ENCODE assay signal across 14 cellular contexts in genomic region chr11:29251738-29252137, GRCh38.
A peak's percentile ranks its signal among the peaks of the same experiment; 100 is the strongest.
DNase-seq lines count a peak whose midpoint lies in the region; ATAC-seq lines count a peak whose summit lies in the region.
"Had no signal": no experiment of that assay in that cellular context is flagged by ENCODE, and none has a peak within 500 bp of the region (broad histone marks: within the 10 kb centered on the region; RNA-seq: fewer than 3 reads in every experiment).

No MANE protein-coding gene starts in this region.

- peak; percentile 11 for DNase-seq in SK-MEL-5 (ENCODE audit: low read depth, low spot score)
- DNase-seq in MG63 = no peak
- DNase-seq in LoVo (ENCODE audit: low spot score) = no peak
- DNase-seq in HPDE6-E6E7 (ENCODE audit: extremely low spot score) = no peak
- DNase-seq in CD1c-positive myeloid dendritic cell (ENCODE audit: extremely low spot score) = no peak
- DNase-seq: activated CD4-positive, alpha-beta T cell treated with anti-CD3 and anti-CD28 coated beads, Interleukin-2, amount 10 ng/mL, durations not matched to agents 24 days and 14 days; CD8-positive, alpha-beta memory T cell; HFFc6; NCI-H2227 treated with DMSO at 0.1 percent for 48 hours; sigmoid colon had no signal

- no peaks in the 10 kb centered on the region for H3K36me3 ChIP-seq in MG63
- H3K36me3 ChIP-seq: sigmoid colon had no signal

- ATAC-seq in GM18909 (IDR thresholded peaks at IDR 0.05; ENCODE audit: poor library complexity, unreplicated experiment) (peak; percentile 72), HG02610 (IDR thresholded peaks at IDR 0.05; ENCODE audit: unreplicated experiment) (peak; percentile 77), HG03460 (IDR thresholded peaks at IDR 0.05; ENCODE audit: unreplicated experiment) (peak; percentile 73)

- H3K4me3 ChIP-seq in MG63 = no peak overlapping the region
- H3K4me3 ChIP-seq: sigmoid colon, SK-N-MC had no signal

- no peaks in the 10 kb centered on the region for H3K27me3 ChIP-seq in MG63
- H3K27me3 ChIP-seq: sigmoid colon had no signal

- H3K9me3 ChIP-seq in MG63 = peaks cover 2% of the 10 kb centered on the region; the same call in 1 of the 2 replicates
- H3K9me3 ChIP-seq: sigmoid colon had no signal

- in situ Hi-C loops in SK-MEL-5 (cut with HindIII; ENCODE audit: low pct_unique_long_range_greater_than_20kb, low sequenced_read_pairs) = no loop called here
